In the genomic region with DNA sequence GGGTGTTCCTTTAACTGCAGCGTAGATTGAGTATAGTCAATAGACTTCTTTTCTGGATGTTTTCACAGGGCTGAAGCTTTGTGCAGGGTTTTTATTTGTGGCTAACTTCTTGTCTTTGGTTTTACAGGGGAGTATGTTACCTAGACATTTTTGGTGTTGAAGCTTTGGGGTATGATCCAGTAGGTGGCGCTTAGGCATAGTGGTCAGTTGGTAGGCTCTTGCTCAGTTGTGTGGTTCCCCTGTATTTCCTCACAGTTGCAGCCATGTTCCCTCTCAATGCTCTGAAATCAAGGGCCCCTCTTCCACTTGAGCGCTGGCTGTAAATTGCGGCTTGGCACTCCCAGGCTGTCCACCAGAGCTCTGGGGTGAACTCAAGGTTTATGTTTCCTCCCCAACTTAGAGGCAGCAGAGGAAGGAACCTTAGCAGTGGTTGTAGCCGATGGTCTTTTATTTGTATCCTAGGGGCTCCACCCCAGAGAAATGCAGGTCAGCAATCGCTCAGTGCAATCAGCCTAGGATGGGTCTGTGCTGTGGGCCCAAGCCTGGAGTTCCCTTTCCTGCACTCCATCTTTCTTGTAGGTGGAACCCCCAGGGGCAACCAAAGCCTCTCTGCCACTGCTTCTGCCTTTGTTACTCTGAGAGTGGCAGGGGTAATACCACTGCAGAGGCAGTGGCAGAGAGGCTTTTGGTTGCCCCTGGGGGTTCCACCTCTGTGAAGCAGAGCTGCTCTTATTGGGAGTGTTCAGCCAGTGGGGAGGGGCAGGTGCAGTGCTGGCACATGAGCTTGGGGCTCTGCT, we compare ENCODE assay signal across 8 cellular contexts. TPM values are rescaled to one million over a fixed set of nuclear protein-coding genes. Genes with fewer than 3 reads are reported as not detected.
DNase-seq lines count a peak whose midpoint lies in the region; ATAC-seq, FAIRE-seq and TF ChIP-seq lines count a peak whose summit lies in the region.

No MANE protein-coding gene starts in this region.

- 51 to 68% methylated on average over 6 of the region's 6 CpGs for WGBS in body of pancreas, 2 donors

- H3K4me3 Mint-ChIP-seq in stimulated activated naive B cell treated with anti-CD40 and anti-IgM and Interleukin-4, amounts not matched to agents 10 μg/mL and 1 μg/mL and 100 μg/mL, for 72 hours = no peak overlapping the region

- H3K9me3 Mint-ChIP-seq in stimulated activated naive B cell treated with anti-CD40 and anti-IgM and Interleukin-4, amounts not matched to agents 10 μg/mL and 1 μg/mL and 100 μg/mL, for 72 hours = peaks cover 0 to 2% of the 10 kb centered on the region in 2 donors

- ATAC-seq in GM18508 (IDR thresholded peaks at IDR 0.05; ENCODE audit: insufficient read depth, unreplicated experiment) (peak; percentile 43), HG03060 (IDR thresholded peaks at IDR 0.05; ENCODE audit: low read depth, unreplicated experiment) (peak; percentile 63), body of pancreas (peak; percentile 38)
- peak; percentile 89 to 92 for ATAC-seq in stimulated activated naive B cell treated with anti-CD40 and anti-IgM and Interleukin-4, amounts not matched to agents 10 μg/mL and 1 μg/mL and 100 μg/mL, for 72 hours (replicated peaks)

- peaks cover 11 to 26% of the 10 kb centered on the region in 2 donors for H3K4me1 Mint-ChIP-seq in stimulated activated naive B cell treated with anti-CD40 and anti-IgM and Interleukin-4, amounts not matched to agents 10 μg/mL and 1 μg/mL and 100 μg/mL, for 72 hours

- intact Hi-C loops in body of pancreas (cut with DNase I) (no loop called here), kidney (cut with DNase I) (loop anchor here (10.0 kb wide), 1 partner anchor 234 kb away; the partner anchor contains the start of gene ST8SIA1)

- H3K9ac ChIP-seq in kidney (ENCODE audit: low read length in 2 of 2) = no peak overlapping the region

- peaks cover 4% of the 10 kb centered on the region; the same call in 1 of the 2 replicates for H3K27me3 ChIP-seq in BE2C
- no peaks in the 10 kb centered on the region for H3K27me3 ChIP-seq in body of pancreas

- H3K4me1 ChIP-seq in BE2C (no peaks in the 10 kb centered on the region), body of pancreas (no peaks in the 10 kb centered on the region), kidney (ENCODE audit: control insufficient read depth in 1 of 2, insufficient read depth in 1 of 2, low read depth in 1 of 2, low read length in 2 of 2) (no peaks in the 10 kb centered on the region)

- no peak for TF ChIP-seq POLR2A in body of pancreas (IDR thresholded peaks at IDR 0.05)

- peak; percentile 49 for DNase-seq in BE2C
- peak; percentile 73 for DNase-seq in OCI-M1 (lab: John Stamatoyannopoulos, UW)
- peak; percentile 23 to 70 (median 46) for DNase-seq in body of pancreas
- DNase-seq in kidney = no peak
- peak; percentile 34 for DNase-seq in stimulated activated naive B cell treated with anti-CD40 and anti-IgM and Interleukin-4, amounts not matched to agents 10 μg/mL and 1 μg/mL and 100 μg/mL, for 72 hours
- DNase-seq in activated effector memory CD4-positive, alpha-beta T cell treated with Interleukin-2 at 50 U/mL for 16 hours = no peak

- H3K9me3 ChIP-seq in BE2C = no peaks in the 10 kb centered on the region
- no peaks in the 10 kb centered on the region for H3K9me3 ChIP-seq in body of pancreas
- H3K9me3 ChIP-seq in kidney (ENCODE audit: control insufficient read depth in 1 of 2, low read length in 2 of 2) = no peaks in the 10 kb centered on the region

- H3K27ac Mint-ChIP-seq in stimulated activated naive B cell treated with anti-CD40 and anti-IgM and Interleukin-4, amounts not matched to agents 10 μg/mL and 1 μg/mL and 100 μg/mL, for 72 hours = peak overlapping the region; percentile 53

- H3K36me3 Mint-ChIP-seq in stimulated activated naive B cell treated with anti-CD40 and anti-IgM and Interleukin-4, amounts not matched to agents 10 μg/mL and 1 μg/mL and 100 μg/mL, for 72 hours = no peaks in the 10 kb centered on the region

- peak; percentile 76 for TF ChIP-seq CTCF in BE2C (IDR thresholded peaks at IDR 0.05; ENCODE audit: low read depth, low read length)
- peak in 6 of 7 experiments; percentile 16 to 60 (median 47) for TF ChIP-seq CTCF in body of pancreas (IDR thresholded peaks at IDR 0.05)
- peak; percentile 37 for TF ChIP-seq CTCF in kidney (IDR thresholded peaks at IDR 0.05; ENCODE audit: borderline replicate concordance, extremely low read depth, insufficient read depth)

- no peak overlapping the region for H3K4me3 ChIP-seq in BE2C (ENCODE audit: low read depth, low read length)
- no peak overlapping the region for H3K4me3 ChIP-seq in body of pancreas
- H3K4me3 ChIP-seq in kidney (ENCODE audit: low read length in 2 of 2) = no peak overlapping the region

- H3K27me3 Mint-ChIP-seq in stimulated activated naive B cell treated with anti-CD40 and anti-IgM and Interleukin-4, amounts not matched to agents 10 μg/mL and 1 μg/mL and 100 μg/mL, for 72 hours = peaks cover 28 to 30% of the 10 kb centered on the region in 2 donors

- FAIRE-seq in kidney (lab: Jason Lieb, UNC) = no peak

- no peaks in the 10 kb centered on the region for H3K36me3 ChIP-seq in BE2C
- no peaks in the 10 kb centered on the region for H3K36me3 ChIP-seq in body of pancreas (replicated peaks in 1 of 2; ENCODE audit: insufficient read depth in 1 of 2, low read depth in 2 of 2)
- H3K36me3 ChIP-seq in kidney (ENCODE audit: control insufficient read depth in 1 of 2, insufficient read depth in 2 of 2, low read length in 2 of 2) = no peaks in the 10 kb centered on the region

- H3K27ac ChIP-seq in body of pancreas = no peak overlapping the region
- no peak overlapping the region for H3K27ac ChIP-seq in kidney (ENCODE audit: low read depth in 2 of 2, low read length in 2 of 2)

RNA-seq across cellular contexts. Expression of gene CMAS, which starts 55.1 kb away (rescaled TPM):
- polyA plus RNA-seq in BE2C (2012; ENCODE audit: insufficient read depth, insufficient read length, low read depth) = 19.0 TPM
- 10 to 100 TPM; 10.9 to 20.8 TPM for total RNA-seq in body of pancreas
- total RNA-seq in kidney = 29.2 TPM
- polyA plus RNA-seq in kidney (ENCODE audit: insufficient read depth, low read depth, low replicate concordance) = 45.2 TPM

Comparison
In these comparisons a context has a peak if more than half of its experiments do, and no peak if none do; other contexts are left out.
1. DNase-seq: peak in BE2C (single experiment), OCI-M1 (single experiment), body of pancreas (4 of 4) and stimulated activated naive B cell treated with anti-CD40 and anti-IgM and Interleukin-4, amounts not matched to agents 10 μg/mL and 1 μg/mL and 100 μg/mL, for 72 hours (single experiment); none in kidney (single experiment) and activated effector memory CD4-positive, alpha-beta T cell treated with Interleukin-2 at 50 U/mL for 16 hours (single experiment).
2. ATAC-seq: peak in every context shown above with its lines; median percentile 90 in stimulated activated naive B cell treated with anti-CD40 and anti-IgM and Interleukin-4, amounts not matched to agents 10 μg/mL and 1 μg/mL and 100 μg/mL, for 72 hours; 63 in HG03060; 43 in GM18508; 38 in body of pancreas.
3. Peak in every context shown above with its lines, with median percentiles within 50 percentile points of each other: CTCF ChIP-seq.